8 cellular contexts compared by ENCODE assay signal in genomic region chr16:5034167-5034523, GRCh38.
A peak's percentile ranks its signal among the peaks of the same experiment; 100 is the strongest.
DNase-seq lines count a peak whose midpoint lies in the region; ATAC-seq, FAIRE-seq and TF ChIP-seq lines count a peak whose summit lies in the region.

No MANE protein-coding gene starts in this region.

- H3K27me3 ChIP-seq in GM06990 (replicated peaks; ENCODE audit: control insufficient read depth, insufficient read depth, low read length): no peaks in the 10 kb centered on the region

- H3K4me3 ChIP-seq in GM06990 (replicated peaks; ENCODE audit: low read depth, low read length) (peak overlapping the region; percentile 94), SK-N-MC (peak overlapping the region; percentile 76), fibroblast of mammary gland (ENCODE audit: control insufficient read depth, low read depth, low read length) (peak overlapping the region; percentile 70), retinal pigment epithelial cell (ENCODE audit: low read length) (peak overlapping the region; percentile 76)

- H3K36me3 ChIP-seq in GM06990 (ENCODE audit: control insufficient read depth, insufficient read depth, low read length) (no peaks in the 10 kb centered on the region; the same call in 1 of the 2 replicates), SK-N-MC (ENCODE audit: insufficient read depth, low read length) (no peaks in the 10 kb centered on the region)

- no peak for FAIRE-seq in RCC 7860 (lab: Jason Lieb, UNC)

- DNase-seq in GM06990 (ENCODE audit: extremely low read depth, insufficient read length) (no peak), SK-N-MC (ENCODE audit: low read depth, low spot score) (no peak), fibroblast of mammary gland (ENCODE audit: low read depth) (no peak), retinal pigment epithelial cell (ENCODE audit: low read depth) (no peak), DMS 273 (lab: John Stamatoyannopoulos, UW; ENCODE audit: unreplicated experiment) (no peak), RCC 7860 (ENCODE audit: low spot score) (no peak), GM19238 (ENCODE audit: insufficient read length, low spot score) (no peak)

- H3K27ac ChIP-seq in SK-N-MC: no peak overlapping the region

- no peak for ATAC-seq in GM21576 (IDR thresholded peaks at IDR 0.05; ENCODE audit: unreplicated experiment)

- peak overlapping the region; percentile 50 for H3K9ac ChIP-seq in SK-N-MC (ENCODE audit: insufficient read length)

- no peaks in the 10 kb centered on the region for H3K9me3 ChIP-seq in SK-N-MC (ENCODE audit: low read depth, low read length)

- TF ChIP-seq CTCF in GM06990 (IDR thresholded peaks at IDR 0.05; ENCODE audit: insufficient read depth, low read length, poor library complexity, severe bottlenecking) (no peak), fibroblast of mammary gland (conservative IDR thresholded peaks at IDR 0.05; ENCODE audit: control insufficient read depth, insufficient read depth, low read depth, low read length) (no peak), retinal pigment epithelial cell (conservative IDR thresholded peaks at IDR 0.05; ENCODE audit: low read depth, low read length) (no peak)
